In genomic region chr10:27820637-27821036, GRCh38 we compare ENCODE assay signal across 24 cellular contexts.
"Had no signal": no experiment of that assay in that cellular context is flagged by ENCODE, and none has a peak within 500 bp of the region (broad histone marks: within the 10 kb centered on the region; RNA-seq: fewer than 3 reads in every experiment).

No MANE protein-coding gene starts in this region.

- H3K4me2 ChIP-seq: hepatocyte had no signal

- H3K4me1 ChIP-seq: suprapubic skin, vagina had no signal

- H3K27ac ChIP-seq: brain microvascular endothelial cell, hepatocyte, skin epidermis, suprapubic skin, vagina, VCaP had no signal

- H3K27me3 ChIP-seq: brain microvascular endothelial cell, hepatocyte, suprapubic skin, vagina had no signal

- H3K4me3 ChIP-seq: hepatocyte, skin epidermis, suprapubic skin, vagina had no signal

- ATAC-seq: activated CD4-positive, CD25-positive, alpha-beta regulatory T cell treated with anti-CD3 and anti-CD28 coated beads, Interleukin-2, amount 50 U/mL, for 24 hours; activated CD8-positive, alpha-beta memory T cell treated with anti-CD3 and anti-CD28 coated beads, Interleukin-2, amount 10 ng/mL, durations not matched to agents 7 days and 5 days; stimulated activated effector memory CD8-positive, alpha-beta T cell treated with anti-CD3 and anti-CD28 coated beads, Interleukin-12 subunit alpha, Interleukin-12 subunit beta, amount 100 ng/mL, for 72 hours; stimulated activated naive CD8-positive, alpha-beta T cell treated with anti-CD3 and anti-CD28 coated beads, Interleukin-15, amount 100 ng/mL, for 72 hours had no signal

- H3K9me3 ChIP-seq: suprapubic skin, vagina had no signal

- H3K36me3 ChIP-seq: brain microvascular endothelial cell, suprapubic skin, vagina had no signal

- DNase-seq: activated CD4-positive, alpha-beta memory T cell treated with anti-CD3 and anti-CD28 coated beads, Interleukin-2, amount 10 ng/mL, durations not matched to agents 7 days and 5 days; activated CD4-positive, alpha-beta T cell treated with anti-CD3 and anti-CD28 coated beads, Interleukin-2, amount 10 ng/mL, durations not matched to agents 24 days and 14 days; activated CD8-positive, alpha-beta memory T cell treated with anti-CD3 and anti-CD28 coated beads, Interleukin-2, amount 10 ng/mL, durations not matched to agents 7 days and 5 days; activated effector memory CD4-positive, alpha-beta T cell treated with anti-CD3 and anti-CD28 coated beads, Interleukin-2, amount 50 U/mL, for 16 hours; activated naive CD4-positive, alpha-beta T cell treated with anti-CD3 and anti-CD28 coated beads, Interleukin-2, amount 10 ng/mL, durations not matched to agents 7 days and 5 days; activated T-cell treated with anti-CD3 and anti-CD28 coated beads for 4 hours; caudate nucleus; effector CD8-positive, alpha-beta T cell; erythroblast; immature natural killer cell; nephron progenitor cell; nucleus accumbens; retina; stimulated activated CD4-positive, alpha-beta T cell treated with anti-CD3 and anti-CD28 coated beads, Interleukin-2, amount 100 ng/mL, for 24 hours; stimulated activated naive CD8-positive, alpha-beta T cell treated with anti-CD3 and anti-CD28 coated beads, Interleukin-15, amount 100 ng/mL, for 72 hours; T-helper 2 cell had no signal

- H3K79me2 ChIP-seq: hepatocyte had no signal

- H2AFZ ChIP-seq: hepatocyte had no signal
